ENCODE assay signal across 7 cellular contexts in genomic region chr1:245270063-245270462, GRCh38.
"Had no signal": no experiment of that assay in that cellular context is flagged by ENCODE, and none has a peak within 500 bp of the region (broad histone marks: within the 10 kb centered on the region; RNA-seq: fewer than 3 reads in every experiment).

No MANE protein-coding gene starts in this region.

- FAIRE-seq: HepG2, HTR-8/SVneo had no signal

- H3K4me2 ChIP-seq: KMS-11 had no signal

- H3K27ac ChIP-seq: HL-60, KMS-11 had no signal

- DNase-seq: IMR-90, KBM-7, KG1 had no signal

- H3K9ac ChIP-seq: KMS-11 had no signal

- ATAC-seq: HepG2 had no signal
